Comparison of ENCODE assay signal across 30 cellular contexts in the genomic region with DNA sequence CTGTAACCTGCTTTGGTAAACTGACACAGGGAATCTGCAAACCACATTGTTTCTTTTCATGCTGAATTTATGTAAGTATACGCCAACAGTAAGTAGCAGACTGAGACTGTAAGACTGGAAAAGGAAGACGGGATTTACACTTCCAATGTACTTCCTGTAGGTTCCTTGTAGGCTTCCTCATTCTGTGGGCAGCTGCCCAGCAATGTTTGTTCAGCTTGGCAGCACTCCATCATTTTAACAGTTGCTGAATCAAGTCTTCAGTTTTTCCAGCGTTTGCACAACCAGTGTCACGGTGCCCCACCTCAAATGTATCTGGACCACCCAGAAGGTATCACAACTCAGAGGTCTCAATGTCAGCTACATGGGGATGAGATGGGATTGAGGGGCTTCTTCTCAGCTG.
DNase-seq lines count a peak whose midpoint lies in the region; ATAC-seq, FAIRE-seq and TF ChIP-seq lines count a peak whose summit lies in the region.
"Had no signal": no experiment of that assay in that cellular context is flagged by ENCODE, and none has a peak within 500 bp of the region (broad histone marks: within the 10 kb centered on the region; RNA-seq: fewer than 3 reads in every experiment).

No MANE protein-coding gene starts in this region.

- no peak overlapping the region for H2BK15ac ChIP-seq in H1 (ENCODE audit: low read length)

- no peak overlapping the region for H2AK5ac ChIP-seq in H1 (ENCODE audit: low read depth, low read length)

- FAIRE-seq in H1 (lab: Jason Lieb, UNC) = no peak
- FAIRE-seq: D721Med, endothelial cell of umbilical vein, islet of Langerhans, K562, urothelium cell line had no signal

- H3K9me2 ChIP-seq in GM23248 (ENCODE audit: insufficient read depth) = no peaks in the 10 kb centered on the region

- no peak overlapping the region for H3K4me3 Mint-ChIP-seq in activated naive CD8-positive, alpha-beta T cell treated with anti-CD3 and anti-CD28 coated beads for 36 hours
- H3K4me3 Mint-ChIP-seq: mesothelial cell of epicardium; natural killer cell; stimulated activated naive CD8-positive, alpha-beta T cell treated with anti-CD3 and anti-CD28 coated beads, Interleukin-15, Interleukin-2, amounts not matched to agents 100 ng/mL and 50 ng/mL, for 24 hours; WTC11 had no signal

- POLR2A ChIA-PET in H1 (lab: Charles Lee; ENCODE audit: partially characterized antibody) = no interaction called here

- H3K23me2 ChIP-seq in H1 (ENCODE audit: low read depth, low read length) = no peaks in the 10 kb centered on the region

- H3K14ac ChIP-seq in H1 (ENCODE audit: insufficient read length) = no peak overlapping the region

- H3K4ac ChIP-seq in H1 (replicated peaks; ENCODE audit: insufficient read length, low read depth, low read length) = no peak overlapping the region

- H3K18ac ChIP-seq in H1 (ENCODE audit: extremely low read depth, low read length) = no peak overlapping the region

- no peak for TF ChIP-seq EP300 in H1 (IDR thresholded peaks at IDR 0.05; ENCODE audit: borderline replicate concordance in 1 of 2, low read depth in 2 of 2, low read length in 2 of 2)

- H2AFZ ChIP-seq in H1 (ENCODE audit: low read length) = peak overlapping the region; percentile 42; the same call in 1 of the 2 replicates
- H2AFZ ChIP-seq in GM23248 = no peak overlapping the region
- H2AFZ ChIP-seq: PC-9 had no signal

- H4K91ac ChIP-seq in H1 (replicated peaks; ENCODE audit: insufficient read length, low read length) = no peak overlapping the region

- H3K4me1 ChIP-seq in H1 (replicated peaks in 1 of 4; ENCODE audit: control insufficient read depth in 3 of 4, insufficient read depth in 4 of 4, low read length in 3 of 4) (no peaks in the 10 kb centered on the region), GM23248 (ENCODE audit: insufficient read depth) (no peaks in the 10 kb centered on the region)
- H3K4me1 ChIP-seq: HAP-1 had no signal

- in situ Hi-C loops in GM23248 (cut with MboI) = no loop called here

- no peaks in the 10 kb centered on the region for H3K9me3 ChIP-seq in H1 (ENCODE audit: insufficient read depth in 2 of 2, low read depth in 1 of 2, low read length in 1 of 2)
- H3K9me3 ChIP-seq in GM23248 (ENCODE audit: low read depth) = no peaks in the 10 kb centered on the region
- H3K9me3 ChIP-seq: HAP-1, MG63, thoracic aorta had no signal

- H4K20me1 ChIP-seq in H1 (replicated peaks in 1 of 2; ENCODE audit: control insufficient read depth in 1 of 2, insufficient read depth in 2 of 2, low read length in 2 of 2) (no peaks in the 10 kb centered on the region), GM23248 (ENCODE audit: insufficient read depth) (no peaks in the 10 kb centered on the region)

- H3K36me3 ChIP-seq in H1 (ENCODE audit: control insufficient read depth in 2 of 4, insufficient read depth in 4 of 4, low read length in 3 of 4) (no peaks in the 10 kb centered on the region), GM23248 (ENCODE audit: low read depth) (no peaks in the 10 kb centered on the region)
- H3K36me3 ChIP-seq: brain microvascular endothelial cell, HAP-1, MG63, thoracic aorta had no signal

- no peak overlapping the region for H2BK12ac ChIP-seq in H1 (ENCODE audit: low read depth, low read length)

- 94% methylated on average over 4 of the region's 4 CpGs; no CpG with 5 or more reads in 1 of the 2 experiments for WGBS in H1 (ENCODE audit: extremely low coverage in 1 of 2, insufficient coverage in 1 of 2, insufficient read length in 1 of 2, insufficient replicate concordance in 2 of 2, low coverage in 1 of 2, low lambda C conversion rate in 2 of 2, missing lambda C conversion rate in 1 of 2), 2 experiments
- WGBS in GM23248 (ENCODE audit: low coverage in 1 of 2, low lambda C conversion rate in 2 of 2, missing lambda C conversion rate in 2 of 2), 2 experiments = 20 to 21% methylated on average over 4 of the region's 4 CpGs

- ATAC-seq in HG02678 (IDR thresholded peaks at IDR 0.05; ENCODE audit: unreplicated experiment) = no peak
- ATAC-seq: K562, left ventricle myocardium superior, natural killer cell, Right ventricle myocardium inferior, WTC11 had no signal

- no peaks in the 10 kb centered on the region for H3K27me3 Mint-ChIP-seq in activated naive CD8-positive, alpha-beta T cell treated with anti-CD3 and anti-CD28 coated beads for 36 hours
- H3K27me3 Mint-ChIP-seq: stimulated activated naive CD8-positive, alpha-beta T cell treated with anti-CD3 and anti-CD28 coated beads, Interleukin-15, Interleukin-2, amounts not matched to agents 100 ng/mL and 50 ng/mL, for 24 hours had no signal

- H3K4me2 ChIP-seq in H1 (ENCODE audit: insufficient read depth in 1 of 2, low read depth in 2 of 2, low read length in 2 of 2) (no peak overlapping the region), GM23248 (ENCODE audit: unreplicated experiment) (no peak overlapping the region)
- H3K4me2 ChIP-seq: PC-9 had no signal

- H3K27ac Mint-ChIP-seq in activated naive CD8-positive, alpha-beta T cell treated with anti-CD3 and anti-CD28 coated beads for 36 hours = no peak overlapping the region
- H3K27ac Mint-ChIP-seq: mesothelial cell of epicardium; natural killer cell; stimulated activated naive CD8-positive, alpha-beta T cell treated with anti-CD3 and anti-CD28 coated beads, Interleukin-15, Interleukin-2, amounts not matched to agents 100 ng/mL and 50 ng/mL, for 24 hours; WTC11 had no signal

- no peak overlapping the region for H3K23ac ChIP-seq in H1 (ENCODE audit: insufficient read length)

- H3K79me1 ChIP-seq in H1 (ENCODE audit: low read depth, low read length) = no peaks in the 10 kb centered on the region

- no peak overlapping the region for H4K5ac ChIP-seq in H1 (ENCODE audit: insufficient read length, low read depth, low read length)

- no peak overlapping the region for H2BK120ac ChIP-seq in H1 (replicated peaks; ENCODE audit: low read depth, low read length)

- DNase-seq in DMS 273 (lab: John Stamatoyannopoulos, UW; ENCODE audit: unreplicated experiment) (peak; percentile 3), DMS 273 treated with DMSO at 0.1 percent for 48 hours (lab: John Stamatoyannopoulos, UW) (no peak), COLO668 (lab: John Stamatoyannopoulos, UW; ENCODE audit: unreplicated experiment) (peak; percentile 22), NCI-H446 treated with DMSO at 0.1 percent for 48 hours (lab: John Stamatoyannopoulos, UW) (peak; percentile 43), H1 (ENCODE audit: low read depth in 1 of 2, low spot score in 2 of 2) (no peak), GM23248 (no peak)
- DNase-seq in activated naive CD8-positive, alpha-beta T cell treated with anti-CD3 and anti-CD28 coated beads for 36 hours = no peak
- DNase-seq: activated naive CD4-positive, alpha-beta T cell treated with Interleukin-2 at 50 U/mL for 16 hours; brain microvascular endothelial cell; left ventricle myocardium superior; MG63; natural killer cell; NCI-H226; occipital lobe; PC-9; SW 1271; T-helper 9 cell had no signal

- H3K9ac ChIP-seq in H1 (replicated peaks in 1 of 4; ENCODE audit: extremely low read depth in 1 of 4, low read depth in 3 of 4, low read length in 3 of 4) (no peak overlapping the region), GM23248 (no peak overlapping the region)

- CTCF ChIA-PET in H1 (lab: Charles Lee; ENCODE audit: partially characterized antibody) = interaction anchor here (1.3 kb wide), 1 partner anchor 13 kb away, joined by 3 read pairs; no protein-coding TSS in a partner anchor

- no peak for TF ChIP-seq RAD21 in H1 (IDR thresholded peaks at IDR 0.05 in 1 of 2, conservative IDR thresholded peaks at IDR 0.05 in 1 of 2; ENCODE audit: low read depth in 2 of 2, low read length in 2 of 2)

- H4K8ac ChIP-seq in H1 (ENCODE audit: extremely low read depth, insufficient read depth, low read length) = no peak overlapping the region

- H3K27me3 ChIP-seq in H1 (replicated peaks in 1 of 4; ENCODE audit: control insufficient read depth in 3 of 4, extremely low read depth in 1 of 4, insufficient read depth in 3 of 4, low read length in 3 of 4) = no peaks in the 10 kb centered on the region
- H3K27me3 ChIP-seq in GM23248 (replicated peaks; ENCODE audit: insufficient read depth) = no peaks in the 10 kb centered on the region
- H3K27me3 ChIP-seq: brain microvascular endothelial cell, MG63 had no signal

- H2BK5ac ChIP-seq in H1 (ENCODE audit: low read depth, low read length) = no peak overlapping the region

- no peak overlapping the region for H3K27ac ChIP-seq in H1 (ENCODE audit: low read depth, low read length)
- H3K27ac ChIP-seq in GM23248 = no peak overlapping the region
- H3K27ac ChIP-seq: 22Rv1, brain microvascular endothelial cell, PC-9, thoracic aorta had no signal

- no peak for TF ChIP-seq CTCF in H1 (IDR thresholded peaks at IDR 0.05; ENCODE audit: control extremely low read depth in 1 of 3, insufficient read depth in 1 of 3, low read depth in 1 of 3, low read length in 3 of 3)

- no peaks in the 10 kb centered on the region for H3K79me2 ChIP-seq in H1 (ENCODE audit: control insufficient read depth in 1 of 2, insufficient read depth in 2 of 2, low read length in 2 of 2)
- no peaks in the 10 kb centered on the region for H3K79me2 ChIP-seq in GM23248 (ENCODE audit: insufficient read depth)

- no peak overlapping the region for H3K56ac ChIP-seq in H1 (replicated peaks; ENCODE audit: insufficient read length, low read depth, low read length)

- no peaks in the 10 kb centered on the region for H3F3A ChIP-seq in GM23248 (ENCODE audit: insufficient read depth)

- no peak overlapping the region for H2BK20ac ChIP-seq in H1 (ENCODE audit: low read length)

- no peak overlapping the region for H3K4me3 ChIP-seq in H1 (ENCODE audit: extremely low read depth in 1 of 4, insufficient read depth in 2 of 4, low read depth in 3 of 4, low read length in 4 of 4)
- no peak overlapping the region for H3K4me3 ChIP-seq in GM23248
- H3K4me3 ChIP-seq: HAP-1, K562, MG63, PC-9, thoracic aorta had no signal

- no peaks in the 10 kb centered on the region for H3K4me1 Mint-ChIP-seq in activated naive CD8-positive, alpha-beta T cell treated with anti-CD3 and anti-CD28 coated beads for 36 hours
- H3K4me1 Mint-ChIP-seq: mesothelial cell of epicardium, natural killer cell, WTC11 had no signal

- H3K36me3 Mint-ChIP-seq in activated naive CD8-positive, alpha-beta T cell treated with anti-CD3 and anti-CD28 coated beads for 36 hours = no peaks in the 10 kb centered on the region
- H3K36me3 Mint-ChIP-seq: mesothelial cell of epicardium, natural killer cell had no signal

- TF ChIP-seq POLR2A in H1 (IDR thresholded peaks at IDR 0.05; ENCODE audit: control extremely low read depth in 1 of 2, low read depth in 2 of 2, low read length in 2 of 2) = no peak

- H3K9me3 Mint-ChIP-seq in activated naive CD8-positive, alpha-beta T cell treated with anti-CD3 and anti-CD28 coated beads for 36 hours = no peaks in the 10 kb centered on the region
- H3K9me3 Mint-ChIP-seq: mesothelial cell of epicardium; stimulated activated naive CD8-positive, alpha-beta T cell treated with anti-CD3 and anti-CD28 coated beads, Interleukin-15, Interleukin-2, amounts not matched to agents 100 ng/mL and 50 ng/mL, for 24 hours had no signal

TF ChIP-seq in H1, 55 proteins besides CTCF, POLR2A, EP300 and RAD21 (continues in another document):
- TF ChIP-seq NRF1 (IDR thresholded peaks at IDR 0.05; ENCODE audit: low read depth, low read length) = no peak
- no peak for TF ChIP-seq HDAC6 (IDR thresholded peaks at IDR 0.05; ENCODE audit: low read depth, low read length)
- TF ChIP-seq TAF7 (optimal IDR thresholded peaks at IDR 0.05; ENCODE audit: borderline replicate concordance, low read depth, low read length) = no peak
- TF ChIP-seq CTBP2 (IDR thresholded peaks at IDR 0.05; ENCODE audit: borderline replicate concordance, insufficient read depth, insufficient read length, low read length) = no peak

Comparison
In these comparisons a context has a peak if more than half of its experiments do, and no peak if none do; other contexts are left out.
1. DNase-seq: peak in DMS 273 (single experiment), COLO668 (single experiment) and NCI-H446 treated with DMSO at 0.1 percent for 48 hours (single experiment); none in DMS 273 treated with DMSO at 0.1 percent for 48 hours (single experiment), H1 (0 of 2), GM23248 (single experiment) and activated naive CD8-positive, alpha-beta T cell treated with anti-CD3 and anti-CD28 coated beads for 36 hours (single experiment).